ENCODE assay signal across 29 cellular contexts in the genomic region with DNA sequence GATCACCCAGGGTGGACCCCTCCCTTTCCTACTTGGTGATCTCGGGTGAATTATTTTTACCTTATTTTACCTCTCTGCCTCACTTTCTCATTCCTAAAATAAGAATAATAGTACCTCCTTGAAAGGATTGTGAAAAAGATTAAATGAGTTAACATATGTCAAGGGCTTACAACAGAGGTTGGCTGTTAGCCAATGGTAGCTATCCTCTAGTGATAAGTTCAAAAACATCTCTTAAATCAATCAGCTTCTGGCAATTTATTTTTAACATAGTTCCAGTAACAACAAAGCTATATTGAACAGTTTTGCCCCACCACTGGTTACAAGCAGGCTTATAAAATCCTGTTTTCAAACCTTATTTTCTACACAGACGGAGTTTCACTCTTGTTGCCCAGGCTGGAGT.
"Had no signal": no experiment of that assay in that cellular context is flagged by ENCODE, and none has a peak within 500 bp of the region (broad histone marks: within the 10 kb centered on the region; RNA-seq: fewer than 3 reads in every experiment).

No MANE protein-coding gene starts in this region.

- H3K4me1 ChIP-seq: right lobe of liver, tibial nerve, uterus had no signal

- H3K27me3 Mint-ChIP-seq: activated CD8-positive, alpha-beta memory T cell treated with anti-CD3 and anti-CD28 coated beads, Interleukin-2, amount 10 ng/mL, durations not matched to agents 7 days and 5 days; stimulated activated naive CD8-positive, alpha-beta T cell treated with anti-CD3 and anti-CD28 coated beads, Interleukin-15, amount 100 ng/mL, for 72 hours had no signal

- H3K36me3 ChIP-seq: heart left ventricle, right lobe of liver, suprapubic skin, tibial nerve, uterus had no signal

- H3K27ac ChIP-seq: heart left ventricle, right lobe of liver, skin epidermis, suprapubic skin, tibial nerve, uterus, VCaP had no signal

- ATAC-seq: activated CD4-positive, CD25-positive, alpha-beta regulatory T cell treated with anti-CD3 and anti-CD28 coated beads, Interleukin-2, amount 50 U/mL, for 24 hours; activated CD8-positive, alpha-beta memory T cell treated with anti-CD3 and anti-CD28 coated beads, Interleukin-2, amount 10 ng/mL, durations not matched to agents 7 days and 5 days; activated CD8-positive, alpha-beta T cell treated with anti-CD3 and anti-CD28 coated beads for 36 hours; heart left ventricle; left cardiac atrium; mucosa of descending colon; right lobe of liver; stimulated activated effector memory CD8-positive, alpha-beta T cell treated with anti-CD3 and anti-CD28 coated beads, Interleukin-12 subunit alpha, Interleukin-12 subunit beta, amount 100 ng/mL, for 72 hours; stimulated activated naive CD8-positive, alpha-beta T cell treated with anti-CD3 and anti-CD28 coated beads, Interleukin-15, amount 100 ng/mL, for 72 hours had no signal

- H3K9me3 ChIP-seq: mucosa of descending colon, right lobe of liver, suprapubic skin, uterus had no signal

- H3K36me3 Mint-ChIP-seq: activated CD8-positive, alpha-beta memory T cell treated with anti-CD3 and anti-CD28 coated beads, Interleukin-2, amount 10 ng/mL, durations not matched to agents 7 days and 5 days; brain; naive B cell; stimulated activated effector memory CD8-positive, alpha-beta T cell treated with anti-CD3 and anti-CD28 coated beads, Interleukin-12 subunit alpha, Interleukin-12 subunit beta, amount 100 ng/mL, for 72 hours had no signal

- H3K4me3 ChIP-seq: heart left ventricle, mucosa of descending colon, right lobe of liver, skin epidermis, suprapubic skin, tibial nerve, uterus had no signal

- H3K27ac Mint-ChIP-seq: activated CD4-positive, alpha-beta T cell treated with anti-CD3 and anti-CD28 coated beads, Interleukin-2, amount 10 ng/mL, durations not matched to agents 24 days and 14 days; activated CD8-positive, alpha-beta memory T cell treated with anti-CD3 and anti-CD28 coated beads, Interleukin-2, amount 10 ng/mL, durations not matched to agents 7 days and 5 days; activated CD8-positive, alpha-beta T cell treated with anti-CD3 and anti-CD28 coated beads for 36 hours; activated naive CD4-positive, alpha-beta T cell treated with anti-CD3 and anti-CD28 coated beads, Interleukin-2, amount 50 U/mL, for 24 hours; brain; naive B cell; stimulated activated effector memory CD8-positive, alpha-beta T cell treated with anti-CD3 and anti-CD28 coated beads, Interleukin-12 subunit alpha, Interleukin-12 subunit beta, amount 100 ng/mL, for 72 hours; stimulated activated naive CD8-positive, alpha-beta T cell treated with anti-CD3 and anti-CD28 coated beads, Interleukin-15, amount 100 ng/mL, for 72 hours had no signal

- H3K9me3 Mint-ChIP-seq: activated CD8-positive, alpha-beta T cell treated with anti-CD3 and anti-CD28 coated beads for 36 hours; activated naive CD4-positive, alpha-beta T cell treated with anti-CD3 and anti-CD28 coated beads, Interleukin-2, amount 50 U/mL, for 24 hours had no signal

- H3K27me3 ChIP-seq: heart left ventricle, right lobe of liver, suprapubic skin, tibial nerve, uterus had no signal

- H3K4me1 Mint-ChIP-seq: activated CD4-positive, alpha-beta T cell treated with anti-CD3 and anti-CD28 coated beads, Interleukin-2, amount 10 ng/mL, durations not matched to agents 24 days and 14 days; activated naive CD4-positive, alpha-beta T cell treated with anti-CD3 and anti-CD28 coated beads, Interleukin-2, amount 50 U/mL, for 24 hours; brain; naive B cell; neural crest cell; stimulated activated effector memory CD8-positive, alpha-beta T cell treated with anti-CD3 and anti-CD28 coated beads, Interleukin-12 subunit alpha, Interleukin-12 subunit beta, amount 100 ng/mL, for 72 hours; stimulated activated naive CD8-positive, alpha-beta T cell treated with anti-CD3 and anti-CD28 coated beads, Interleukin-15, amount 100 ng/mL, for 72 hours had no signal

- DNase-seq: activated CD4-positive, alpha-beta T cell treated with anti-CD3 and anti-CD28 coated beads, Interleukin-2, amount 10 ng/mL, durations not matched to agents 24 days and 14 days; activated CD8-positive, alpha-beta memory T cell treated with anti-CD3 and anti-CD28 coated beads, Interleukin-2, amount 10 ng/mL, durations not matched to agents 7 days and 5 days; activated CD8-positive, alpha-beta T cell treated with anti-CD3 and anti-CD28 coated beads for 36 hours; activated gamma-delta T cell; activated T-cell treated with anti-CD3 and anti-CD28 coated beads for 4 hours; aorta; caudate nucleus; dermis blood vessel endothelial cell; effector CD8-positive, alpha-beta T cell; heart left ventricle; islet precursor cell; left cardiac atrium; mesenchymal stem cell; mucosa of descending colon; naive B cell; posterior cingulate gyrus; right lobe of liver; stimulated activated CD4-positive, alpha-beta T cell treated with anti-CD3 and anti-CD28 coated beads, Interleukin-2, amount 100 ng/mL, for 24 hours; stimulated activated naive CD8-positive, alpha-beta T cell treated with anti-CD3 and anti-CD28 coated beads, Interleukin-15, amount 100 ng/mL, for 72 hours; uterus had no signal

- H3K4me3 Mint-ChIP-seq: activated CD4-positive, alpha-beta T cell treated with anti-CD3 and anti-CD28 coated beads, Interleukin-2, amount 10 ng/mL, durations not matched to agents 24 days and 14 days; activated CD8-positive, alpha-beta memory T cell treated with anti-CD3 and anti-CD28 coated beads, Interleukin-2, amount 10 ng/mL, durations not matched to agents 7 days and 5 days; activated CD8-positive, alpha-beta T cell treated with anti-CD3 and anti-CD28 coated beads for 36 hours; activated naive CD4-positive, alpha-beta T cell treated with anti-CD3 and anti-CD28 coated beads, Interleukin-2, amount 50 U/mL, for 24 hours; brain; naive B cell; neural crest cell; stimulated activated effector memory CD8-positive, alpha-beta T cell treated with anti-CD3 and anti-CD28 coated beads, Interleukin-12 subunit alpha, Interleukin-12 subunit beta, amount 100 ng/mL, for 72 hours; stimulated activated naive CD8-positive, alpha-beta T cell treated with anti-CD3 and anti-CD28 coated beads, Interleukin-15, amount 100 ng/mL, for 72 hours had no signal
